Comparison of ENCODE assay signal across 15 cellular contexts in genomic region chr6:7787731-7788130, GRCh38.
DNase-seq lines count a peak whose midpoint lies in the region; ATAC-seq and TF ChIP-seq lines count a peak whose summit lies in the region.
"Had no signal": no experiment of that assay in that cellular context is flagged by ENCODE, and none has a peak within 500 bp of the region (broad histone marks: within the 10 kb centered on the region; RNA-seq: fewer than 3 reads in every experiment).

No MANE protein-coding gene starts in this region.

- H3K18ac ChIP-seq in IMR-90 (ENCODE audit: low read depth, low read length) = no peak overlapping the region

- intact Hi-C loops in IMR-90 (cut with micrococcal nuclease) = loop anchor here (2.0 kb wide), 1 partner anchor 57 kb away; no protein-coding TSS in a partner anchor

- H3K9me3 ChIP-seq in IMR-90 (ENCODE audit: control insufficient read depth, insufficient read depth, low read length) (no peaks in the 10 kb centered on the region), skeletal muscle satellite cell (replicated peaks; ENCODE audit: low read length) (no peaks in the 10 kb centered on the region)
- H3K9me3 ChIP-seq: BLaER1 had no signal

- no peak for TF ChIP-seq POLR2A in IMR-90 (IDR thresholded peaks at IDR 0.05; ENCODE audit: low read depth, low read length)

- H2AFZ ChIP-seq in ACC112 (ENCODE audit: low read length, unreplicated experiment) (no peak overlapping the region), IMR-90 (replicated peaks; ENCODE audit: low read length, poor library complexity) (no peak overlapping the region)

- CTCF ChIA-PET in IMR-90 (lab: Yijun Ruan, JAX) = interaction anchor here (0.8 kb wide), 1 partner anchor 16 kb away, joined by 3 read pairs; no protein-coding TSS in a partner anchor

- no peak overlapping the region for H4K91ac ChIP-seq in IMR-90 (ENCODE audit: insufficient read depth, low read depth, low read length)

- H3K23ac ChIP-seq in IMR-90 (ENCODE audit: low read depth, low read length) = no peak overlapping the region

- no peak overlapping the region for H2BK20ac ChIP-seq in IMR-90 (ENCODE audit: low read depth, low read length)

- H4K20me1 ChIP-seq in IMR-90 (ENCODE audit: insufficient read depth, low read length) = no peaks in the 10 kb centered on the region
- H4K20me1 ChIP-seq: BLaER1 had no signal

- DNase-seq in IMR-90 (no peak), coronary artery (ENCODE audit: low spot score) (no peak), H7 (no peak), GM13976 (ENCODE audit: low spot score) (no peak), NCI-H226 (no peak)
- DNase-seq: CD4-positive, alpha-beta memory T cell; DMS153; DMS79; GDM1; GOT3; H9; KBM-7 had no signal

- in situ Hi-C loops in IMR-90 (cut with MboI; ENCODE audit: low sequenced_read_pairs) (no loop called here), GM13976 (cut with MboI; ENCODE audit: low sequenced_read_pairs, unreplicated experiment) (no loop called here)

- WGBS in IMR-90 (ENCODE audit: extremely low coverage in 2 of 2, insufficient read length in 1 of 2), 2 experiments = no CpG with 5 or more reads among the region's 2 CpGs

- no peak overlapping the region for H3K14ac ChIP-seq in IMR-90 (replicated peaks; ENCODE audit: low read depth, low read length)

- no TSS peak for BruUV-seq in IMR-90 (replicated peaks; lab: Mats Ljungman, UMichigan)

- H3K79me1 ChIP-seq in IMR-90 (ENCODE audit: low read depth in 1 of 2, low read length in 2 of 2) = no peaks in the 10 kb centered on the region

- H3K4me2 ChIP-seq in IMR-90 (ENCODE audit: low read depth, low read length) (peak overlapping the region; percentile 94), skeletal muscle satellite cell (ENCODE audit: low read length) (peak overlapping the region; percentile 16)
- H3K4me2 ChIP-seq: BLaER1 had no signal

- H2BK5ac ChIP-seq in IMR-90 (ENCODE audit: low read depth, low read length, poor library complexity, severe bottlenecking) = no peak overlapping the region

- H3K4me3 ChIP-seq in ACC112 (ENCODE audit: low read depth, low read length) = peak overlapping the region; percentile 13; the same call in 1 of the 2 replicates
- no peak overlapping the region for H3K4me3 ChIP-seq in IMR-90 (ENCODE audit: insufficient read depth, low read depth, low read length)
- H3K4me3 ChIP-seq in coronary artery = peak overlapping the region; percentile 33
- no peak overlapping the region for H3K4me3 ChIP-seq in skeletal muscle satellite cell (ENCODE audit: low read length)
- no peak overlapping the region for H3K4me3 ChIP-seq in H7 (ENCODE audit: insufficient read depth, low read depth, low read length)
- H3K4me3 ChIP-seq: BLaER1 had no signal

- peaks cover 23% of the 10 kb centered on the region for H3K4me1 ChIP-seq in ACC112 (ENCODE audit: control insufficient read depth, insufficient read depth, low read length, unreplicated experiment)
- H3K4me1 ChIP-seq in IMR-90 (ENCODE audit: control insufficient read depth, insufficient read depth, low read length) = peaks cover 13% of the 10 kb centered on the region
- peaks cover 9% of the 10 kb centered on the region for H3K4me1 ChIP-seq in skeletal muscle satellite cell (ENCODE audit: control insufficient read depth, insufficient read depth, low read length)
- H3K4me1 ChIP-seq: BLaER1 had no signal

- no peak overlapping the region for H2AK5ac ChIP-seq in IMR-90 (ENCODE audit: low read depth, low read length)

- no peak for ATAC-seq in IMR-90 (ENCODE audit: low read depth)

- H3K27ac ChIP-seq in ACC112 (ENCODE audit: low read depth, low read length) (no peak overlapping the region), IMR-90 (ENCODE audit: insufficient read depth, low read length) (peak overlapping the region; percentile 72; the same call in 1 of the 2 replicates), coronary artery (no peak overlapping the region)
- H3K27ac ChIP-seq: BLaER1 had no signal

- H3K9me1 ChIP-seq in IMR-90 (ENCODE audit: insufficient read depth, low read length) = no peaks in the 10 kb centered on the region

- no peak overlapping the region for H2BK15ac ChIP-seq in IMR-90 (ENCODE audit: low read depth, low read length)

- no peak for TF ChIP-seq RAD21 in IMR-90 (IDR thresholded peaks at IDR 0.05; ENCODE audit: low read length)

- H3K79me2 ChIP-seq in ACC112 (ENCODE audit: control insufficient read depth, insufficient read depth, low read length, unreplicated experiment) = no peaks in the 10 kb centered on the region

- POLR2A ChIA-PET in IMR-90 (lab: Charles Lee; ENCODE audit: unreplicated experiment) = no interaction called here

- no peak overlapping the region for H2AK9ac ChIP-seq in IMR-90 (replicated peaks; ENCODE audit: low read depth, low read length, poor library complexity)

- H4K5ac ChIP-seq in IMR-90 (ENCODE audit: low read depth, low read length) = no peak overlapping the region

- H3K27me3 ChIP-seq in ACC112 (ENCODE audit: insufficient read depth, low read length) (peaks cover 5% of the 10 kb centered on the region; the same call in 1 of the 2 replicates), IMR-90 (ENCODE audit: control insufficient read depth, insufficient read depth, low read length) (peaks cover 6% of the 10 kb centered on the region), skeletal muscle satellite cell (ENCODE audit: control insufficient read depth, insufficient read depth, low read length) (peaks cover 28% of the 10 kb centered on the region), H7 (ENCODE audit: control insufficient read depth, insufficient read depth, low read length) (no peaks in the 10 kb centered on the region)
- H3K27me3 ChIP-seq: BLaER1 had no signal

- H3K9ac ChIP-seq in IMR-90 (ENCODE audit: low read depth, low read length) (no peak overlapping the region), skeletal muscle satellite cell (ENCODE audit: low read depth, low read length) (no peak overlapping the region)
- H3K9ac ChIP-seq: BLaER1 had no signal

- no peak overlapping the region for H4K8ac ChIP-seq in IMR-90 (ENCODE audit: low read depth in 2 of 2, low read length in 2 of 2)

- H3K36me3 ChIP-seq in ACC112 (ENCODE audit: insufficient read depth, low read length) (no peaks in the 10 kb centered on the region), IMR-90 (ENCODE audit: control insufficient read depth, insufficient read depth, low read length) (no peaks in the 10 kb centered on the region), skeletal muscle satellite cell (ENCODE audit: insufficient read depth, low read length) (no peaks in the 10 kb centered on the region), H7 (replicated peaks; ENCODE audit: control insufficient read depth, insufficient read depth, low read length) (no peaks in the 10 kb centered on the region)
- H3K36me3 ChIP-seq: BLaER1 had no signal

- no peak overlapping the region for H3K56ac ChIP-seq in IMR-90 (ENCODE audit: extremely low read depth, insufficient read depth, low read length)

- dilution Hi-C loops in IMR-90 (cut with HindIII; ENCODE audit: low sequenced_read_pairs, unreplicated experiment) = no loop called here

- H2BK120ac ChIP-seq in IMR-90 (ENCODE audit: low read depth, low read length) = no peak overlapping the region

- H3K4ac ChIP-seq in IMR-90 (ENCODE audit: low read depth, low read length) = no peak overlapping the region

- TF ChIP-seq CTCF in IMR-90 (conservative IDR thresholded peaks at IDR 0.05; ENCODE audit: low read depth, low read length) = no peak
- TF ChIP-seq CTCF in coronary artery (IDR thresholded peaks at IDR 0.05) = no peak
- TF ChIP-seq CTCF in GM13976 (IDR thresholded peaks at IDR 0.05; ENCODE audit: borderline replicate concordance, control extremely low read depth, extremely low read depth, insufficient read depth, missing control alignments) = no peak

TF ChIP-seq in IMR-90, 13 proteins besides CTCF, POLR2A, EP300 and RAD21:
- TF ChIP-seq MAZ (IDR thresholded peaks at IDR 0.05; ENCODE audit: borderline replicate concordance, low read depth, low read length) = no peak
- TF ChIP-seq ELK1 (IDR thresholded peaks at IDR 0.05; ENCODE audit: borderline replicate concordance, low read depth, low read length) = no peak
- no peak for TF ChIP-seq BHLHE40 (IDR thresholded peaks at IDR 0.05; ENCODE audit: low read depth, low read length)
- peak; percentile 61 for TF ChIP-seq MAFK (IDR thresholded peaks at IDR 0.05; ENCODE audit: low read depth, low read length)

Comparison
In these comparisons a context has a peak if more than half of its experiments do, and no peak if none do; other contexts are left out.
1. H3K4me3 ChIP-seq: peak in ACC112 (single experiment) and coronary artery (single experiment); none in IMR-90 (single experiment), skeletal muscle satellite cell (single experiment) and H7 (single experiment).